ENCODE assay signal across 33 cellular contexts in genomic region chr22:44274918-44275665, GRCh38. TPM values are rescaled to one million over a fixed set of nuclear protein-coding genes. Genes with fewer than 3 reads are reported as not detected.
"Had no signal": no experiment of that assay in that cellular context is flagged by ENCODE, and none has a peak within 500 bp of the region (broad histone marks: within the 10 kb centered on the region; RNA-seq: fewer than 3 reads in every experiment).

No MANE protein-coding gene starts in this region.

- H3K4me1 ChIP-seq: adrenal gland, prostate gland, upper lobe of left lung had no signal

- H3K27ac Mint-ChIP-seq: activated naive CD4-positive, alpha-beta T cell treated with anti-CD3 and anti-CD28 coated beads for 36 hours; activated naive CD8-positive, alpha-beta T cell treated with anti-CD3 and anti-CD28 coated beads for 36 hours; immature natural killer cell; memory B cell; natural killer cell; stimulated activated effector memory CD8-positive, alpha-beta T cell treated with anti-CD3 and anti-CD28 coated beads, Interleukin-12 subunit alpha, Interleukin-12 subunit beta, amount 100 ng/mL, for 72 hours; stimulated activated naive CD8-positive, alpha-beta T cell treated with anti-CD3 and anti-CD28 coated beads, Interleukin-15, Interleukin-2, amounts not matched to agents 100 ng/mL and 50 ng/mL, for 24 hours had no signal

- H3K9me3 ChIP-seq: adrenal gland, gastroesophageal sphincter, prostate gland, upper lobe of left lung had no signal

- H3K4me3 Mint-ChIP-seq: activated naive CD4-positive, alpha-beta T cell treated with anti-CD3 and anti-CD28 coated beads for 36 hours; activated naive CD8-positive, alpha-beta T cell treated with anti-CD3 and anti-CD28 coated beads for 36 hours; brain; immature natural killer cell; memory B cell; natural killer cell; stimulated activated effector memory CD8-positive, alpha-beta T cell treated with anti-CD3 and anti-CD28 coated beads, Interleukin-12 subunit alpha, Interleukin-12 subunit beta, amount 100 ng/mL, for 72 hours; stimulated activated naive CD8-positive, alpha-beta T cell treated with anti-CD3 and anti-CD28 coated beads, Interleukin-15, Interleukin-2, amounts not matched to agents 100 ng/mL and 50 ng/mL, for 24 hours had no signal

- H3K27ac ChIP-seq: adrenal gland, cardiac muscle cell, coronary artery, dorsolateral prefrontal cortex, gastroesophageal sphincter, prostate gland, skin epidermis, upper lobe of left lung, VCaP had no signal

- H3K27me3 Mint-ChIP-seq: brain had no signal

- H3K4me3 ChIP-seq: adrenal gland, cardiac muscle cell, coronary artery, dorsolateral prefrontal cortex, gastroesophageal sphincter, prostate gland, skin epidermis, upper lobe of left lung had no signal

- FAIRE-seq: TTC549 had no signal

- DNase-seq: activated CD4-positive, alpha-beta T cell treated with anti-CD3 and anti-CD28 coated beads for 48 hours; activated CD4-positive, alpha-beta T cell treated with anti-CD3 and anti-CD28 coated beads, Interleukin-2, amount 50 U/mL, for 48 hours; activated CD8-positive, alpha-beta memory T cell treated with anti-CD3 and anti-CD28 coated beads for 24 hours; activated effector memory CD4-positive, alpha-beta T cell treated with anti-CD3 and anti-CD28 coated beads, Interleukin-2, amount 50 U/mL, for 16 hours; activated naive CD4-positive, alpha-beta T cell treated with anti-CD3 and anti-CD28 coated beads for 36 hours; activated naive CD8-positive, alpha-beta T cell treated with anti-CD3 and anti-CD28 coated beads for 36 hours; adrenal gland; aorta; cerebellar nuclear complex; effector memory CD4-positive, alpha-beta T cell; erythroblast; hippocampal formation; immature natural killer cell; midbrain; natural killer cell; retina; stimulated activated CD4-positive, alpha-beta T cell treated with anti-CD3 and anti-CD28 coated beads, Interleukin-4, amount 100 ng/mL, for 24 hours; upper lobe of left lung had no signal

- H3K27me3 ChIP-seq: adrenal gland, cardiac muscle cell, gastroesophageal sphincter, upper lobe of left lung had no signal

- H3K4me1 Mint-ChIP-seq: activated naive CD8-positive, alpha-beta T cell treated with anti-CD3 and anti-CD28 coated beads for 36 hours; immature natural killer cell; natural killer cell; stimulated activated effector memory CD8-positive, alpha-beta T cell treated with anti-CD3 and anti-CD28 coated beads, Interleukin-12 subunit alpha, Interleukin-12 subunit beta, amount 100 ng/mL, for 72 hours had no signal

- ATAC-seq: activated CD4-positive, CD25-positive, alpha-beta regulatory T cell treated with anti-CD3 and anti-CD28 coated beads, Interleukin-2, amount 50 U/mL, for 24 hours; gastroesophageal sphincter; natural killer cell; sciatic nerve; stimulated activated effector memory CD8-positive, alpha-beta T cell treated with anti-CD3 and anti-CD28 coated beads, Interleukin-12 subunit alpha, Interleukin-12 subunit beta, amount 100 ng/mL, for 72 hours had no signal

- H3K36me3 ChIP-seq: adrenal gland, cardiac muscle cell, gastroesophageal sphincter, prostate gland, upper lobe of left lung had no signal

- H3K36me3 Mint-ChIP-seq: activated naive CD8-positive, alpha-beta T cell treated with anti-CD3 and anti-CD28 coated beads for 36 hours; brain; immature natural killer cell; memory B cell; natural killer cell; stimulated activated effector memory CD8-positive, alpha-beta T cell treated with anti-CD3 and anti-CD28 coated beads, Interleukin-12 subunit alpha, Interleukin-12 subunit beta, amount 100 ng/mL, for 72 hours had no signal

- H3K9me3 Mint-ChIP-seq: activated naive CD4-positive, alpha-beta T cell treated with anti-CD3 and anti-CD28 coated beads for 36 hours; activated naive CD8-positive, alpha-beta T cell treated with anti-CD3 and anti-CD28 coated beads for 36 hours; immature natural killer cell; memory B cell; natural killer cell; stimulated activated effector memory CD8-positive, alpha-beta T cell treated with anti-CD3 and anti-CD28 coated beads, Interleukin-12 subunit alpha, Interleukin-12 subunit beta, amount 100 ng/mL, for 72 hours; stimulated activated naive CD8-positive, alpha-beta T cell treated with anti-CD3 and anti-CD28 coated beads, Interleukin-15, Interleukin-2, amounts not matched to agents 100 ng/mL and 50 ng/mL, for 24 hours had no signal

RNA-seq across cellular contexts. Expression of gene SHISAL1, which starts 37.7 kb away (rescaled TPM):
- total RNA-seq: activated naive CD4-positive, alpha-beta T cell treated with anti-CD3 and anti-CD28 coated beads for 36 hours; activated naive CD8-positive, alpha-beta T cell treated with anti-CD3 and anti-CD28 coated beads for 36 hours; natural killer cell; T-helper 1 cell treated with Interleukin-12 subunit alpha and Interleukin-12 subunit beta and Interleukin-4 antibody, amounts not matched to agents 30 ng/mL and 1 ng/mL, for 36 hours had no signal
- polyA plus RNA-seq: immature natural killer cell had no signal
